ENCODE assay signal across 13 cellular contexts in genomic region chr20:50369225-50370035, GRCh38.
A peak's percentile ranks its signal among the peaks of the same experiment; 100 is the strongest.
DNase-seq lines count a peak whose midpoint lies in the region; ATAC-seq, FAIRE-seq and TF ChIP-seq lines count a peak whose summit lies in the region.
"Had no signal": no experiment of that assay in that cellular context is flagged by ENCODE, and none has a peak within 500 bp of the region (broad histone marks: within the 10 kb centered on the region; RNA-seq: fewer than 3 reads in every experiment).

No MANE protein-coding gene starts in this region.

- intact Hi-C loops in right cardiac atrium (cut with DNase I) = no loop called here

- no peak overlapping the region for H3K27ac ChIP-seq in right cardiac atrium (ENCODE audit: low read length)
- H3K27ac ChIP-seq in small intestine (ENCODE audit: low read depth in 1 of 2, low read length in 1 of 2) = peak overlapping the region; percentile 81 to 86
- H3K27ac ChIP-seq: SJSA1 had no signal

- ATAC-seq in right cardiac atrium (peak; percentile 11 to 29), GM21576 (IDR thresholded peaks at IDR 0.05; ENCODE audit: unreplicated experiment) (no peak)
- ATAC-seq: GM23338 had no signal

- FAIRE-seq in small intestine (lab: Jason Lieb, UNC) = no peak
- FAIRE-seq: GM19239 had no signal

- no peaks in the 10 kb centered on the region for H3K9me3 ChIP-seq in right cardiac atrium (ENCODE audit: control insufficient read depth, low read length)
- no peaks in the 10 kb centered on the region for H3K9me3 ChIP-seq in small intestine (ENCODE audit: control insufficient read depth, low read depth)
- H3K9me3 ChIP-seq: SJSA1 had no signal

- TF ChIP-seq RAD21 in Ishikawa (IDR thresholded peaks at IDR 0.05; ENCODE audit: low read depth) = no peak

- peaks cover 40% of the 10 kb centered on the region for H3K4me1 Mint-ChIP-seq in type B pancreatic cell (ENCODE audit: unreplicated experiment)
- H3K4me1 Mint-ChIP-seq: GM23338 had no signal

- no peak for TF ChIP-seq EP300 in Ishikawa (IDR thresholded peaks at IDR 0.05; ENCODE audit: borderline replicate concordance)

- no peak overlapping the region for H3K4me3 Mint-ChIP-seq in type B pancreatic cell
- H3K4me3 Mint-ChIP-seq: GM23338 had no signal

- no peak for TF ChIP-seq CTCF in type B pancreatic cell (conservative IDR thresholded peaks at IDR 0.05)

- H3K27me3 ChIP-seq in right cardiac atrium (ENCODE audit: control insufficient read depth, insufficient read depth) (no peaks in the 10 kb centered on the region), small intestine (ENCODE audit: control insufficient read depth in 2 of 2, insufficient read depth in 2 of 2, low read length in 2 of 2) (no peaks in the 10 kb centered on the region)
- H3K27me3 ChIP-seq: SJSA1 had no signal

- peaks cover 11% of the 10 kb centered on the region for H3K9me3 Mint-ChIP-seq in type B pancreatic cell
- H3K9me3 Mint-ChIP-seq: GM23338 had no signal

- H3K27me3 Mint-ChIP-seq in type B pancreatic cell = no peaks in the 10 kb centered on the region

- H3K4me3 ChIP-seq in right cardiac atrium (ENCODE audit: low read length) (no peak overlapping the region), small intestine (ENCODE audit: low read depth in 1 of 2, low read length in 2 of 2) (no peak overlapping the region)
- H3K4me3 ChIP-seq: GM23338, SJSA1 had no signal

- no peak overlapping the region for H3K27ac Mint-ChIP-seq in type B pancreatic cell
- H3K27ac Mint-ChIP-seq: GM23338, progenitor cell of endocrine pancreas had no signal

- H3K36me3 Mint-ChIP-seq in type B pancreatic cell = no peaks in the 10 kb centered on the region

- peak; percentile 29 for DNase-seq in NCI-H345 treated with DMSO at 0.1 percent for 48 hours (lab: John Stamatoyannopoulos, UW; ENCODE audit: unreplicated experiment)
- no peak for DNase-seq in right cardiac atrium
- DNase-seq in small intestine = peak; percentile 98
- DNase-seq in GM03348 (ENCODE audit: low spot score) = no peak
- DNase-seq in type B pancreatic cell (ENCODE audit: extremely low spot score, unreplicated experiment) = no peak
- DNase-seq: amygdala; stimulated activated CD4-positive, alpha-beta T cell treated with anti-CD3 and anti-CD28 coated beads, Interleukin-4, amount 100 ng/mL, for 4 hours had no signal

- no peaks in the 10 kb centered on the region for H3K36me3 ChIP-seq in small intestine (ENCODE audit: control insufficient read depth in 2 of 2, insufficient read depth in 2 of 2, low read length in 2 of 2)
- H3K36me3 ChIP-seq: SJSA1 had no signal

- WGBS in right cardiac atrium = 71% methylated on average over 13 of the region's 13 CpGs
- 15 to 44% (median 29%) methylated on average over 13 of the region's 13 CpGs for WGBS in small intestine, 3 donors

- H3K4me1 ChIP-seq in right cardiac atrium (ENCODE audit: control insufficient read depth, insufficient read depth, low read length) (no peaks in the 10 kb centered on the region), small intestine (ENCODE audit: control insufficient read depth in 2 of 2, insufficient read depth in 1 of 2, low read depth in 1 of 2, low read length in 1 of 2) (peaks cover 4 to 14% of the 10 kb centered on the region in 2 donors)

TF ChIP-seq in Ishikawa, 13 proteins besides CTCF, POLR2A, EP300 and RAD21:
- TF ChIP-seq CEBPB (IDR thresholded peaks at IDR 0.05) (no peak), CREB1 (IDR thresholded peaks at IDR 0.05; ENCODE audit: low read depth) (no peak), USF1 (IDR thresholded peaks at IDR 0.05) (no peak), FOXM1 (IDR thresholded peaks at IDR 0.05; ENCODE audit: borderline replicate concordance, low read depth) (no peak), TAF1 (IDR thresholded peaks at IDR 0.05; ENCODE audit: low read depth) (no peak), NFIC (IDR thresholded peaks at IDR 0.05) (peak; percentile 62), ZBTB7A (IDR thresholded peaks at IDR 0.05; ENCODE audit: low read depth) (no peak), REST (IDR thresholded peaks at IDR 0.05; ENCODE audit: low read depth) (no peak), YY1 (IDR thresholded peaks at IDR 0.05; ENCODE audit: low read depth) (no peak)
TF ChIP-seq in Ishikawa: peak in this region for 1.

Comparison
In these comparisons a context has a peak if more than half of its experiments do, and no peak if none do; other contexts are left out.
1. DNase-seq: peak in NCI-H345 treated with DMSO at 0.1 percent for 48 hours (single experiment) and small intestine (single experiment); none in right cardiac atrium (0 of 3), GM03348 (single experiment) and type B pancreatic cell (single experiment).